Comparison of ENCODE assay signal across 27 cellular contexts in genomic region chr11:117437041-117437790, GRCh38.
"Had no signal": no experiment of that assay in that cellular context is flagged by ENCODE, and none has a peak within 500 bp of the region (broad histone marks: within the 10 kb centered on the region; RNA-seq: fewer than 3 reads in every experiment).

No MANE protein-coding gene starts in this region.

- H3K27ac ChIP-seq: esophagus muscularis mucosa, foreskin keratinocyte, heart left ventricle, left ventricle myocardium inferior, sigmoid colon, stomach, tibial artery, upper lobe of right lung had no signal

- H3K4me1 Mint-ChIP-seq: activated CD4-positive, alpha-beta T cell treated with anti-CD3 and anti-CD28 coated beads for 36 hours; stimulated activated naive B cell treated with anti-CD40 and anti-IgM and Interleukin-4, amounts not matched to agents 10 μg/mL and 1 μg/mL and 100 μg/mL, for 72 hours had no signal

- H3K9me3 ChIP-seq: esophagus muscularis mucosa, heart left ventricle, left ventricle myocardium inferior, mucosa of descending colon, sigmoid colon, stomach, tibial artery, upper lobe of right lung had no signal

- H3K27ac Mint-ChIP-seq: activated CD4-positive, alpha-beta T cell treated with anti-CD3 and anti-CD28 coated beads for 36 hours; activated CD8-positive, alpha-beta T cell treated with anti-CD3 and anti-CD28 coated beads, Interleukin-2, amount 10 ng/mL, durations not matched to agents 7 days and 5 days; activated naive CD8-positive, alpha-beta T cell treated with anti-CD3 and anti-CD28 coated beads, Interleukin-2, amount 10 ng/mL, durations not matched to agents 7 days and 5 days; activated T-cell treated with anti-CD3 and anti-CD28 coated beads, Interleukin-2, amount 50 U/mL, for 72 hours; dendritic cell treated with granulocyte-macrophage colony-stimulating factor and Interleukin-4, amounts not matched to agents 40 ng/mL and 50 ng/mL, for 4 days; natural killer cell treated with Interleukin-12 subunit alpha and Interleukin-12 subunit beta and Interleukin-15 and Interleukin-18, amount 100 ng/mL, for 72 hours; progenitor cell of endocrine pancreas; stimulated activated naive B cell treated with anti-CD40 and anti-IgM and Interleukin-4, amounts not matched to agents 10 μg/mL and 1 μg/mL and 100 μg/mL, for 72 hours; T-helper 2 cell treated with Interferon-gamma antibody and Interleukin-4, amounts not matched to agents 5 μg/mL and 100 μg/mL, for 36 hours had no signal

- H3K4me1 ChIP-seq: esophagus muscularis mucosa, foreskin keratinocyte, heart left ventricle, left ventricle myocardium inferior, sigmoid colon, stomach, tibial artery, upper lobe of right lung had no signal

- H3K36me3 Mint-ChIP-seq: activated naive CD8-positive, alpha-beta T cell treated with anti-CD3 and anti-CD28 coated beads, Interleukin-2, amount 10 ng/mL, durations not matched to agents 7 days and 5 days; natural killer cell treated with Interleukin-12 subunit alpha and Interleukin-12 subunit beta and Interleukin-15 and Interleukin-18, amount 100 ng/mL, for 72 hours had no signal

- H3K9me3 Mint-ChIP-seq: activated naive CD8-positive, alpha-beta T cell treated with anti-CD3 and anti-CD28 coated beads, Interleukin-2, amount 10 ng/mL, durations not matched to agents 7 days and 5 days; activated T-cell treated with anti-CD3 and anti-CD28 coated beads, Interleukin-2, amount 50 U/mL, for 72 hours; dendritic cell treated with granulocyte-macrophage colony-stimulating factor and Interleukin-4, amounts not matched to agents 40 ng/mL and 50 ng/mL, for 4 days; natural killer cell treated with Interleukin-12 subunit alpha and Interleukin-12 subunit beta and Interleukin-15 and Interleukin-18, amount 100 ng/mL, for 72 hours; stimulated activated naive B cell treated with anti-CD40 and anti-IgM and Interleukin-4, amounts not matched to agents 10 μg/mL and 1 μg/mL and 100 μg/mL, for 72 hours; T-helper 2 cell treated with Interferon-gamma antibody and Interleukin-4, amounts not matched to agents 5 μg/mL and 100 μg/mL, for 36 hours had no signal

- H3K4me3 ChIP-seq: esophagus muscularis mucosa, heart left ventricle, left ventricle myocardium inferior, mucosa of descending colon, sigmoid colon, stomach, tibial artery, upper lobe of right lung had no signal

- H3K36me3 ChIP-seq: tibial artery, upper lobe of right lung had no signal

- H3K27me3 Mint-ChIP-seq: activated naive CD8-positive, alpha-beta T cell treated with anti-CD3 and anti-CD28 coated beads, Interleukin-2, amount 10 ng/mL, durations not matched to agents 7 days and 5 days had no signal

- DNase-seq: activated CD4-positive, alpha-beta T cell treated with anti-CD3 and anti-CD28 coated beads for 36 hours; activated CD4-positive, CD25-positive, alpha-beta regulatory T cell; activated CD8-positive, alpha-beta T cell treated with anti-CD3 and anti-CD28 coated beads, Interleukin-2, amount 10 ng/mL, durations not matched to agents 7 days and 5 days; activated effector memory CD4-positive, alpha-beta T cell treated with Interleukin-2 at 50 U/mL for 16 hours; activated naive CD4-positive, alpha-beta T cell treated with Interleukin-2 at 50 U/mL for 16 hours; activated naive CD8-positive, alpha-beta T cell treated with anti-CD3 and anti-CD28 coated beads, Interleukin-2, amount 10 ng/mL, durations not matched to agents 7 days and 5 days; activated T-cell treated with anti-CD3 and anti-CD28 coated beads for 4 hours; activated T-cell treated with anti-CD3 and anti-CD28 coated beads, Interleukin-2, amount 50 U/mL, for 72 hours; caudate nucleus; foreskin keratinocyte; heart left ventricle; hypothalamus; left ventricle myocardium inferior; mucosa of descending colon; sigmoid colon; small intestine; stimulated activated CD4-positive, alpha-beta T cell treated with anti-CD3 and anti-CD28 coated beads, Interleukin-1b, Interleukin-23, amount 100 ng/mL, for 48 hours; stimulated activated naive B cell treated with anti-CD40 and anti-IgM and Interleukin-4, amounts not matched to agents 10 μg/mL and 1 μg/mL and 100 μg/mL, for 72 hours; stomach; T-helper 1 cell; upper lobe of right lung had no signal

- H3K4me3 Mint-ChIP-seq: activated CD4-positive, alpha-beta T cell treated with anti-CD3 and anti-CD28 coated beads for 36 hours; activated CD8-positive, alpha-beta T cell treated with anti-CD3 and anti-CD28 coated beads, Interleukin-2, amount 10 ng/mL, durations not matched to agents 7 days and 5 days; activated naive CD8-positive, alpha-beta T cell treated with anti-CD3 and anti-CD28 coated beads, Interleukin-2, amount 10 ng/mL, durations not matched to agents 7 days and 5 days; activated T-cell treated with anti-CD3 and anti-CD28 coated beads, Interleukin-2, amount 50 U/mL, for 72 hours; dendritic cell treated with granulocyte-macrophage colony-stimulating factor and Interleukin-4, amounts not matched to agents 40 ng/mL and 50 ng/mL, for 4 days; natural killer cell treated with Interleukin-12 subunit alpha and Interleukin-12 subunit beta and Interleukin-15 and Interleukin-18, amount 100 ng/mL, for 72 hours; stimulated activated naive B cell treated with anti-CD40 and anti-IgM and Interleukin-4, amounts not matched to agents 10 μg/mL and 1 μg/mL and 100 μg/mL, for 72 hours; T-helper 2 cell treated with Interferon-gamma antibody and Interleukin-4, amounts not matched to agents 5 μg/mL and 100 μg/mL, for 36 hours had no signal

- H3K27me3 ChIP-seq: heart left ventricle, sigmoid colon, upper lobe of right lung had no signal

- ATAC-seq: activated CD4-positive, alpha-beta T cell treated with anti-CD3 and anti-CD28 coated beads for 36 hours; activated CD8-positive, alpha-beta T cell treated with anti-CD3 and anti-CD28 coated beads, Interleukin-2, amount 10 ng/mL, durations not matched to agents 7 days and 5 days; heart left ventricle; mucosa of descending colon; natural killer cell treated with Interleukin-12 subunit alpha and Interleukin-12 subunit beta and Interleukin-15 and Interleukin-18, amount 100 ng/mL, for 72 hours; stimulated activated naive B cell treated with anti-CD40 and anti-IgM and Interleukin-4, amounts not matched to agents 10 μg/mL and 1 μg/mL and 100 μg/mL, for 72 hours; upper lobe of right lung had no signal
